ENCODE assay signal across 16 cellular contexts in the genomic region with DNA sequence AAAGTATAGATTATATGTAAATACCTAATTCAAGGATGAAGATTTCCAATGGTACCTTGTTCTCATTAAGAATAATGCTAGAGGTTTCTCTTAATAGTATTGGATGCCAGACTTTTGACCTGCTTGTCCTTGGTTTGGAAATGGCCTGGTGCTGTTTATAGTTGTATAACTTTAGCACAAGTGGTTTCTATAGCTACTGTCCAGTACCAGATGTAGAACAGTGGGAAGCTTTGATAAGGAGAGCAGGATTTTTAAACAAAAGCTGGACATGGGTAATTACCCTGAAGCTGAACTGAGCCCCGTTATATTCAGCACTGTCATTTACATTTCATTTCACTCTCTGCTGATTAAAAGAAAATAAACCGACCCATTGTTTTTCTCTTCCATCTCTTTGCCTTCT. TPM values are rescaled to one million over a fixed set of nuclear protein-coding genes. Genes with fewer than 3 reads are reported as not detected.
DNase-seq lines count a peak whose midpoint lies in the region; ATAC-seq and TF ChIP-seq lines count a peak whose summit lies in the region.
"Had no signal": no experiment of that assay in that cellular context is flagged by ENCODE, and none has a peak within 500 bp of the region (broad histone marks: within the 10 kb centered on the region; RNA-seq: fewer than 3 reads in every experiment).

No MANE protein-coding gene starts in this region.

- 40 to 60% methylated on average over 2 of the region's 2 CpGs for WGBS in heart right ventricle, 2 donors

- POLR2A ChIA-PET in AG04450 (lab: Yijun Ruan, JAX) = no interaction called here

- CTCF ChIA-PET in AG04450 (lab: Charles Lee) = interaction anchor here (1.4 kb wide), 1 partner anchor 35 kb away, joined by 3 read pairs; no protein-coding TSS in a partner anchor

- no peak overlapping the region for H3K27ac ChIP-seq in AG04450 (ENCODE audit: low read depth, low read length)
- H3K27ac ChIP-seq in heart right ventricle = peak overlapping the region in 1 of 10 donors; percentile 25
- H3K27ac ChIP-seq: C4-2B, PC-9 had no signal

- no peak for TF ChIP-seq CTCF in AG04450 (IDR thresholded peaks at IDR 0.05; ENCODE audit: low read depth, low read length)
- no peak for TF ChIP-seq CTCF in choroid plexus epithelial cell (conservative IDR thresholded peaks at IDR 0.05; ENCODE audit: low read depth, low read length)
- no peak for TF ChIP-seq CTCF in heart right ventricle (IDR thresholded peaks at IDR 0.05)

- H3K9me3 ChIP-seq in AG04450 (ENCODE audit: control insufficient read depth, insufficient read depth, low read length) (no peaks in the 10 kb centered on the region), heart right ventricle (no peaks in the 10 kb centered on the region)

- peak; percentile 8 for DNase-seq in AG04450 (ENCODE audit: low read depth, low spot score)
- peak; percentile 49 for DNase-seq in M059J (ENCODE audit: low read depth)
- peak; percentile 91 for DNase-seq in choroid plexus epithelial cell (ENCODE audit: low read depth)
- no peak for DNase-seq in heart right ventricle
- DNase-seq in T-helper 2 cell = no peak
- DNase-seq in cerebellar nuclear complex (lab: John Stamatoyannopoulos, UW) = no peak
- DNase-seq in NCI-H748 treated with DMSO at 0.1 percent for 48 hours (lab: John Stamatoyannopoulos, UW) = no peak
- DNase-seq: DMS 273 treated with DMSO at 0.1 percent for 48 hours, GF-D8, Karpas-422, NCI-H1930, NCI-H2171, NCI-H446, PC-9 had no signal

- ATAC-seq in heart right ventricle (peak in 7 of 8 donors; percentile 46 to 84 (median 68)), HG02759 (IDR thresholded peaks at IDR 0.05; ENCODE audit: unreplicated experiment) (no peak)

- H3K27me3 ChIP-seq in AG04450 (ENCODE audit: control insufficient read depth, insufficient read depth, low read length) = no peaks in the 10 kb centered on the region
- H3K27me3 ChIP-seq in heart right ventricle = no peaks in the 10 kb centered on the region

- H3K4me3 ChIP-seq in AG04450 (ENCODE audit: low read depth, low read length) (no peak overlapping the region), choroid plexus epithelial cell (ENCODE audit: low read depth, low read length) (no peak overlapping the region), heart right ventricle (no peak overlapping the region)
- H3K4me3 ChIP-seq: PC-9 had no signal

- peaks cover 0 to 52% (median 9%) of the 10 kb centered on the region in 9 donors for H3K36me3 ChIP-seq in heart right ventricle

- intact Hi-C loops in heart right ventricle (cut with DNase I) = loop anchor here in 4 of 10 donors (5.0 to 10.0 kb wide), 6 partner anchors 625 to 1235 kb away; a partner anchor contains a TSS

- peaks cover 3 to 16% (median 9%) of the 10 kb centered on the region in 9 donors for H3K4me1 ChIP-seq in heart right ventricle

RNA-seq across cellular contexts. Expression of a gene that starts 43.7 kb away (rescaled TPM):
- polyA plus RNA-seq in AG04450 (2011; rRNA removed) (18.5 and 27.3 TPM in 2 replicates), heart right ventricle (10 to 100 TPM in 1 of 2 donors, 1 to 10 TPM in 1; 7.2 to 13.2 TPM)
- 19.1 and 23.6 TPM in 2 replicates for polyA minus RNA-seq in AG04450 (2011; rRNA and poly(A)+ RNA removed)
- total RNA-seq in M059J (2014; rRNA removed; shearing (Covaris generic)) = 32.9 and 43.4 TPM in 2 replicates
- total RNA-seq in heart right ventricle = 10 to 100 TPM in 9 of 10 donors, 1 to 10 TPM in 1; 9.8 to 15.8 (median 11.0) TPM

Comparison
In these comparisons a context has a peak if more than half of its experiments do, and no peak if none do; other contexts are left out.
1. DNase-seq: peak in AG04450 (single experiment), M059J (single experiment) and choroid plexus epithelial cell (single experiment); none in heart right ventricle (0 of 2), T-helper 2 cell (0 of 5), cerebellar nuclear complex (0 of 2) and NCI-H748 treated with DMSO at 0.1 percent for 48 hours (single experiment).